ENCODE assay signal across 8 cellular contexts in genomic region chr3:134487406-134487805, GRCh38. TPM values are rescaled to one million over a fixed set of nuclear protein-coding genes. Genes with fewer than 3 reads are reported as not detected.
A peak's percentile ranks its signal among the peaks of the same experiment; 100 is the strongest.
DNase-seq lines count a peak whose midpoint lies in the region; ATAC-seq, FAIRE-seq and TF ChIP-seq lines count a peak whose summit lies in the region.

No MANE protein-coding gene starts in this region.

- intact Hi-C loops in PC-9 (cut with micrococcal nuclease; ENCODE audit: unreplicated experiment): loop anchor here (5.0 kb wide), 3 partner anchors 665 to 1765 kb away; partner anchors contain the start of genes CDV3 and NPHP3

- no TSS peak for BruUV-seq in PC-9 (replicated peaks; lab: Mats Ljungman, UMichigan)

- peak overlapping the region; percentile 93 for H3K4me2 ChIP-seq in PC-9

- peaks cover 29% of the 10 kb centered on the region; the same call in 1 of the 2 replicates for H3F3A ChIP-seq in PC-9 (ENCODE audit: insufficient read depth, low read depth)

- H2AFZ ChIP-seq in PC-9: no peak overlapping the region

- peak; percentile 43 to 60 for DNase-seq in AML-193 (lab: John Stamatoyannopoulos, UW)
- no peak for DNase-seq in GM19239 (ENCODE audit: insufficient read length, low spot score)
- DNase-seq in PC-9: no peak
- DNase-seq in fibroblast of mammary gland (ENCODE audit: low read depth): no peak
- DNase-seq in SHP77 (lab: John Stamatoyannopoulos, UW): no peak

- CTCF ChIA-PET in PC-9 (lab: Charles Lee): no interaction called here

- H3K9me3 ChIP-seq in PC-9 (ENCODE audit: insufficient read depth, low read depth): no peaks in the 10 kb centered on the region
- no peaks in the 10 kb centered on the region for H3K9me3 ChIP-seq in subcutaneous abdominal adipose tissue (ENCODE audit: control insufficient read depth in 5 of 5, low read length in 5 of 5)

- peak; percentile 79 for FAIRE-seq in GM19239 (lab: Jason Lieb, UNC)

- peaks cover 72% of the 10 kb centered on the region for H3K79me2 ChIP-seq in PC-9 (ENCODE audit: low read depth)

- H3K9ac ChIP-seq in subcutaneous abdominal adipose tissue (ENCODE audit: low read length in 5 of 5): peak overlapping the region in 3 of 5 donors; percentile 5 to 99 (median 96)

- H3K27me3 ChIP-seq in PC-9 (ENCODE audit: insufficient read depth, low read depth) (no peaks in the 10 kb centered on the region), subcutaneous abdominal adipose tissue (ENCODE audit: control insufficient read depth in 5 of 5, insufficient read depth in 4 of 5, low read length in 5 of 5) (no peaks in the 10 kb centered on the region)

- POLR2A ChIA-PET in PC-9 (lab: Charles Lee; ENCODE audit: unreplicated experiment): interaction anchor here (0.6 kb wide), 1 partner anchor 1828 kb away, joined by 5 read pairs; no protein-coding TSS in a partner anchor

- peaks cover 6% of the 10 kb centered on the region; the same call in 1 of the 2 replicates for H3K36me3 ChIP-seq in PC-9 (ENCODE audit: low read depth)
- H3K36me3 ChIP-seq in subcutaneous abdominal adipose tissue (ENCODE audit: control insufficient read depth in 5 of 5, insufficient read depth in 5 of 5, low read length in 5 of 5): peaks cover 0 to 3% (median 3%) of the 10 kb centered on the region in 5 donors

- no peak overlapping the region for H3K27ac ChIP-seq in PC-9
- H3K27ac ChIP-seq in subcutaneous abdominal adipose tissue (ENCODE audit: low read depth, low read length): no peak overlapping the region

- H3K4me1 ChIP-seq in PC-9 (replicated peaks; ENCODE audit: insufficient read depth): peaks cover 27% of the 10 kb centered on the region
- H3K4me1 ChIP-seq in subcutaneous abdominal adipose tissue (ENCODE audit: control insufficient read depth in 5 of 5, insufficient read depth in 5 of 5, low read length in 5 of 5): peaks cover 3 to 48% (median 38%) of the 10 kb centered on the region in 5 donors

- no peak for TF ChIP-seq CTCF in PC-9 (conservative IDR thresholded peaks at IDR 0.05)
- TF ChIP-seq CTCF in fibroblast of mammary gland (conservative IDR thresholded peaks at IDR 0.05; ENCODE audit: control insufficient read depth, insufficient read depth, low read depth, low read length): no peak

- H3K4me3 ChIP-seq in PC-9: peak overlapping the region; percentile 89
- peak overlapping the region; percentile 76 for H3K4me3 ChIP-seq in fibroblast of mammary gland (ENCODE audit: control insufficient read depth, low read depth, low read length)
- H3K4me3 ChIP-seq in subcutaneous abdominal adipose tissue (ENCODE audit: low read depth in 1 of 5, low read length in 5 of 5): peak overlapping the region in 3 of 5 donors; percentile 81 to 88 (median 87)

- H4K20me1 ChIP-seq in PC-9 (ENCODE audit: insufficient read depth): no peaks in the 10 kb centered on the region

- no peaks in the 10 kb centered on the region for H3K9me2 ChIP-seq in PC-9 (ENCODE audit: insufficient read depth)

- no peak for ATAC-seq in GM21576 (IDR thresholded peaks at IDR 0.05; ENCODE audit: unreplicated experiment)
- no peak for ATAC-seq in GM21528 (IDR thresholded peaks at IDR 0.05; ENCODE audit: low FRiP score, unreplicated experiment)

RNA-seq across cellular contexts. Expression of gene CEP63, which starts 1.5 kb away (rescaled TPM):
- total RNA-seq in PC-9 (2021): 28.5 and 31.5 TPM in 2 replicates

RNA-seq across cellular contexts. Expression of gene ANAPC13, which starts 1.6 kb away (rescaled TPM):
- 52.7 and 61.8 TPM in 2 replicates for total RNA-seq in PC-9 (2021)

Comparison
In these comparisons a context has a peak if more than half of its experiments do, and no peak if none do; other contexts are left out.
1. DNase-seq: peak in AML-193 (2 of 2); none in GM19239 (single experiment), PC-9 (0 of 2), fibroblast of mammary gland (single experiment) and SHP77 (0 of 2).
2. Peak in every context shown above with its lines, with median percentiles within 50 percentile points of each other: H3K4me3 ChIP-seq.